Comparison of ENCODE assay signal across 16 cellular contexts in genomic region chr3:31230834-31231233, GRCh38.
DNase-seq lines count a peak whose midpoint lies in the region; ATAC-seq, FAIRE-seq and TF ChIP-seq lines count a peak whose summit lies in the region.
"Had no signal": no experiment of that assay in that cellular context is flagged by ENCODE, and none has a peak within 500 bp of the region (broad histone marks: within the 10 kb centered on the region; RNA-seq: fewer than 3 reads in every experiment).

No MANE protein-coding gene starts in this region.

- H3K4me1 Mint-ChIP-seq in CD4-positive, alpha-beta memory T cell = peaks cover 76 to 99% (median 88%) of the 10 kb centered on the region in 4 donors

- no peak overlapping the region for H3K4me2 ChIP-seq in OCI-LY3 (ENCODE audit: low read length)

- DNase-seq in CD4-positive, alpha-beta memory T cell = no peak
- DNase-seq in GM19239 (ENCODE audit: insufficient read length, low spot score) = no peak
- no peak for DNase-seq in effector memory CD4-positive, alpha-beta T cell
- no peak for DNase-seq in H54 (ENCODE audit: insufficient read length, low spot score)
- DNase-seq in RKO (ENCODE audit: low spot score) = no peak
- DNase-seq: anterior cingulate cortex, H9, KBM-7, left colon, NCI-H510A treated with DMSO at 0.1 percent for 48 hours, OCI-M1, transverse colon had no signal

- H3K4me1 ChIP-seq in CD4-positive, alpha-beta memory T cell (ENCODE audit: insufficient read depth, low read length) = peaks cover 95% of the 10 kb centered on the region
- peaks cover 66% of the 10 kb centered on the region for H3K4me1 ChIP-seq in OCI-LY3 (ENCODE audit: low read length)
- H3K4me1 ChIP-seq in effector memory CD4-positive, alpha-beta T cell (ENCODE audit: control insufficient read depth, insufficient read depth, low read length, poor library complexity, severe bottlenecking) = peaks cover 66% of the 10 kb centered on the region

- no peaks in the 10 kb centered on the region for H3K36me3 Mint-ChIP-seq in CD4-positive, alpha-beta memory T cell

- H3K79me2 ChIP-seq in OCI-LY3 (ENCODE audit: low read length) = no peaks in the 10 kb centered on the region

- no peak overlapping the region for H3K9ac ChIP-seq in OCI-LY3 (ENCODE audit: low read length)

- peak overlapping the region; percentile 26 for H3K27ac ChIP-seq in CD4-positive, alpha-beta memory T cell (ENCODE audit: low read depth, low read length)
- no peak overlapping the region for H3K27ac ChIP-seq in OCI-LY3 (ENCODE audit: low read length)
- H3K27ac ChIP-seq in effector memory CD4-positive, alpha-beta T cell (ENCODE audit: insufficient read depth, low read length, poor library complexity, severe bottlenecking) = no peak overlapping the region
- H3K27ac ChIP-seq: SK-N-MC, transverse colon had no signal

- no peaks in the 10 kb centered on the region for H3K27me3 ChIP-seq in CD4-positive, alpha-beta memory T cell (ENCODE audit: insufficient read depth, low read length)
- no peaks in the 10 kb centered on the region for H3K27me3 ChIP-seq in OCI-LY3 (ENCODE audit: low read depth, low read length)
- no peaks in the 10 kb centered on the region for H3K27me3 ChIP-seq in effector memory CD4-positive, alpha-beta T cell (replicated peaks; ENCODE audit: control insufficient read depth, insufficient read depth, low read length, poor library complexity, severe bottlenecking)
- H3K27me3 ChIP-seq: transverse colon had no signal

- H4K20me1 ChIP-seq in OCI-LY3 (ENCODE audit: insufficient read depth, low read length) = no peaks in the 10 kb centered on the region

- peak overlapping the region; percentile 72 to 96 (median 89) for H3K27ac Mint-ChIP-seq in CD4-positive, alpha-beta memory T cell
- H3K27ac Mint-ChIP-seq: H9 had no signal

- CTCF ChIA-PET in CD4-positive, alpha-beta memory T cell (lab: Charles Lee; ENCODE audit: partially characterized antibody) = interaction anchor here (1.4 to 3.4 kb wide), 2 partner anchors 17 to 302 kb away, joined by 3 to 12 read pairs; partner anchors contain the start of gene STT3B

- no peaks in the 10 kb centered on the region for H3K36me3 ChIP-seq in CD4-positive, alpha-beta memory T cell (ENCODE audit: insufficient read depth, low read length)
- no peaks in the 10 kb centered on the region for H3K36me3 ChIP-seq in OCI-LY3 (replicated peaks; ENCODE audit: low read depth, low read length)
- H3K36me3 ChIP-seq in effector memory CD4-positive, alpha-beta T cell (ENCODE audit: control insufficient read depth, insufficient read depth, low read length) = no peaks in the 10 kb centered on the region
- H3K36me3 ChIP-seq: transverse colon had no signal

- intact Hi-C loops in CD4-positive, alpha-beta memory T cell (cut with micrococcal nuclease) = no loop called here

- no peaks in the 10 kb centered on the region for H3K27me3 Mint-ChIP-seq in CD4-positive, alpha-beta memory T cell

- POLR2A ChIA-PET in CD4-positive, alpha-beta memory T cell (lab: Charles Lee; ENCODE audit: partially characterized antibody) = interaction anchor here (1.5 to 10.5 kb wide), 3 partner anchors 18 to 301 kb away, joined by 8 to 181 read pairs (median 21); partner anchors contain the start of gene STT3B

- FAIRE-seq in GM19239 (lab: Jason Lieb, UNC) (peak; percentile 45), H54 (lab: Jason Lieb, UNC) (no peak)
- FAIRE-seq: G401.6 had no signal

- TF ChIP-seq CTCF in OCI-LY3 (IDR thresholded peaks at IDR 0.05; ENCODE audit: low read depth, low read length) = no peak

- no peak overlapping the region for H3K4me3 ChIP-seq in CD4-positive, alpha-beta memory T cell (ENCODE audit: low read length in 2 of 2)
- H3K4me3 ChIP-seq in OCI-LY3 (ENCODE audit: low read length) = no peak overlapping the region
- peak overlapping the region; percentile 4 for H3K4me3 ChIP-seq in effector memory CD4-positive, alpha-beta T cell (ENCODE audit: insufficient read depth, low read depth, low read length, poor library complexity, severe bottlenecking)
- H3K4me3 ChIP-seq: SK-N-MC, transverse colon had no signal

- TF ChIP-seq POLR2A in H54 (IDR thresholded peaks at IDR 0.05; ENCODE audit: low read depth, low read length) = no peak

- H3K9me3 ChIP-seq in CD4-positive, alpha-beta memory T cell (ENCODE audit: control insufficient read depth in 1 of 2, low read length in 2 of 2) = no peaks in the 10 kb centered on the region
- H3K9me3 ChIP-seq in OCI-LY3 (ENCODE audit: insufficient read depth, low read length) = no peaks in the 10 kb centered on the region
- H3K9me3 ChIP-seq in effector memory CD4-positive, alpha-beta T cell (ENCODE audit: control insufficient read depth, low read length) = no peaks in the 10 kb centered on the region
- H3K9me3 ChIP-seq: transverse colon had no signal

- no peak for ATAC-seq in GM18519 (IDR thresholded peaks at IDR 0.05; ENCODE audit: low FRiP score, unreplicated experiment)
- ATAC-seq: left colon had no signal

- peaks cover 0 to 1% (median 0%) of the 10 kb centered on the region in 8 donors for H3K9me3 Mint-ChIP-seq in CD4-positive, alpha-beta memory T cell
- H3K9me3 Mint-ChIP-seq: H9 had no signal

- peak overlapping the region in 7 of 8 donors; percentile 47 to 77 (median 70) for H3K4me3 Mint-ChIP-seq in CD4-positive, alpha-beta memory T cell
- H3K4me3 Mint-ChIP-seq: H9 had no signal

- H2AFZ ChIP-seq in OCI-LY3 (ENCODE audit: low read depth, low read length) = peak overlapping the region; percentile 31; the same call in 1 of the 2 replicates
